In the genomic region with DNA sequence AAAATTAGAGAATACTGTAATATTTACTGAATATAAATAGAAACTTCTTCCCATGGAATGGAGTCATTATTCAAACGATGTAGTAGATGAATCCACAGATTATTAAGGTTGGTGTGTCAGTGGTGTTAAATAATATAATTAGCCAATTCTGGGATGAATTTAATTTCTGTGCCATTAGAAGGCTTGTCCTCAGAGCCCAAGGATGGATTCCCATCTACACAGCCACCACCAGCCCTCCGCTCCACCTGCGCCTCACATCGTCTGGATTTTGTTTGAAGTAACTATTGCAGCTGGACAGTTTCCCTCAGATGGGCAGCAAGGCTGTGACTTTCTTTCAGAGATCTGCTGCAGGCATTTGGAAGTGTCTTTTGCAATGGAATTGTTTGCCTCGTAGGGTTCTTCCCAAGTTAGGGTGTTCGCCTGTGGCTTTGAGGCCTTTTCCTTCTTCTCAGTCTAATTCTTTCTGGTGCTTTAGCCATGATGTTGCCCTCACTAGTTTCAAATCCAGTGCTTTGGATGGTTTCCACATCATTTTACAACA, we compare ENCODE assay signal across 1 cellular context.
TF ChIP-seq lines count a peak whose summit lies in the region.

No MANE protein-coding gene starts in this region.

TF ChIP-seq in K562, 482 proteins besides CTCF, POLR2A, EP300 and RAD21 (continued from another document):
- TF ChIP-seq, protein P1, sequence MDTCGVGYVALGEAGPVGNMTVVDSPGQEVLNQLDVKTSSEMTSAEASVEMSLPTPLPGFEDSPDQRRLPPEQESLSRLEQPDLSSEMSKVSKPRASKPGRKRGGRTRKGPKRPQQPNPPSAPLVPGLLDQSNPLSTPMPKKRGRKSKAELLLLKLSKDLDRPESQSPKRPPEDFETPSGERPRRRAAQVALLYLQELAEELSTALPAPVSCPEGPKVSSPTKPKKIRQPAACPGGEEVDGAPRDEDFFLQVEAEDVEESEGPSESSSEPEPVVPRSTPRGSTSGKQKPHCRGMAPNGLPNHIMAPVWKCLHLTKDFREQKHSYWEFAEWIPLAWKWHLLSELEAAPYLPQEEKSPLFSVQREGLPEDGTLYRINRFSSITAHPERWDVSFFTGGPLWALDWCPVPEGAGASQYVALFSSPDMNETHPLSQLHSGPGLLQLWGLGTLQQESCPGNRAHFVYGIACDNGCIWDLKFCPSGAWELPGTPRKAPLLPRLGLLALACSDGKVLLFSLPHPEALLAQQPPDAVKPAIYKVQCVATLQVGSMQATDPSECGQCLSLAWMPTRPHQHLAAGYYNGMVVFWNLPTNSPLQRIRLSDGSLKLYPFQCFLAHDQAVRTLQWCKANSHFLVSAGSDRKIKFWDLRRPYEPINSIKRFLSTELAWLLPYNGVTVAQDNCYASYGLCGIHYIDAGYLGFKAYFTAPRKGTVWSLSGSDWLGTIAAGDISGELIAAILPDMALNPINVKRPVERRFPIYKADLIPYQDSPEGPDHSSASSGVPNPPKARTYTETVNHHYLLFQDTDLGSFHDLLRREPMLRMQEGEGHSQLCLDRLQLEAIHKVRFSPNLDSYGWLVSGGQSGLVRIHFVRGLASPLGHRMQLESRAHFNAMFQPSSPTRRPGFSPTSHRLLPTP (IDR thresholded peaks at IDR 0.05; ENCODE audit: borderline replicate concordance, extremely low read depth, insufficient read length) = no peak
- no peak for TF ChIP-seq TAF9B (IDR thresholded peaks at IDR 0.05; ENCODE audit: partially characterized antibody)
- peak; percentile 32; the same call in 1 of the 2 replicates for TF ChIP-seq ZBTB1 (CRISPR knock-in tag; IDR thresholded peaks at IDR 0.05; ENCODE audit: borderline replicate concordance, low read depth)
- no peak for TF ChIP-seq ZNF175 (CRISPR knock-in tag; IDR thresholded peaks at IDR 0.05; ENCODE audit: low read depth)
- no peak for TF ChIP-seq HDAC6 (IDR thresholded peaks at IDR 0.05; ENCODE audit: low read depth, low read length)
- TF ChIP-seq ZNF79 (CRISPR knock-in tag; IDR thresholded peaks at IDR 0.05; ENCODE audit: low read depth) = no peak
- TF ChIP-seq, protein P2, sequence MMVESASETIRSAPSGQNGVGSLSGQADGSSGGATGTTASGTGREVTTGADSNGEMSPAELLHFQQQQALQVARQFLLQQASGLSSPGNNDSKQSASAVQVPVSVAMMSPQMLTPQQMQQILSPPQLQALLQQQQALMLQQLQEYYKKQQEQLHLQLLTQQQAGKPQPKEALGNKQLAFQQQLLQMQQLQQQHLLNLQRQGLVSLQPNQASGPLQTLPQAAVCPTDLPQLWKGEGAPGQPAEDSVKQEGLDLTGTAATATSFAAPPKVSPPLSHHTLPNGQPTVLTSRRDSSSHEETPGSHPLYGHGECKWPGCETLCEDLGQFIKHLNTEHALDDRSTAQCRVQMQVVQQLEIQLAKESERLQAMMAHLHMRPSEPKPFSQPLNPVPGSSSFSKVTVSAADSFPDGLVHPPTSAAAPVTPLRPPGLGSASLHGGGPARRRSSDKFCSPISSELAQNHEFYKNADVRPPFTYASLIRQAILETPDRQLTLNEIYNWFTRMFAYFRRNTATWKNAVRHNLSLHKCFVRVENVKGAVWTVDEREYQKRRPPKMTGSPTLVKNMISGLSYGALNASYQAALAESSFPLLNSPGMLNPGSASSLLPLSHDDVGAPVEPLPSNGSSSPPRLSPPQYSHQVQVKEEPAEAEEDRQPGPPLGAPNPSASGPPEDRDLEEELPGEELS (CRISPR knock-in tag; IDR thresholded peaks at IDR 0.05; ENCODE audit: borderline replicate concordance) = no peak
- no peak for TF ChIP-seq ADNP (tag; IDR thresholded peaks at IDR 0.05)
- 0 out of 2 replicates have a peak, but pooled peaks have one; percentile 34 for TF ChIP-seq NFRKB (IDR thresholded peaks at IDR 0.05; ENCODE audit: low read depth)
- no peak for TF ChIP-seq ZNF12 (CRISPR knock-in tag; IDR thresholded peaks at IDR 0.05)
- TF ChIP-seq ZNF140 (CRISPR knock-in tag; IDR thresholded peaks at IDR 0.05) = no peak
